In genomic region chr6:81895511-81896185, GRCh38 we compare ENCODE assay signal across 10 cellular contexts.
A peak's percentile ranks its signal among the peaks of the same experiment; 100 is the strongest.
DNase-seq lines count a peak whose midpoint lies in the region; ATAC-seq and TF ChIP-seq lines count a peak whose summit lies in the region.
"Had no signal": no experiment of that assay in that cellular context is flagged by ENCODE, and none has a peak within 500 bp of the region (broad histone marks: within the 10 kb centered on the region; RNA-seq: fewer than 3 reads in every experiment).

No MANE protein-coding gene starts in this region.

- H2AFZ ChIP-seq in ACC112 (ENCODE audit: low read length, unreplicated experiment): peak overlapping the region; percentile 89
- H2AFZ ChIP-seq in IMR-90 (replicated peaks; ENCODE audit: low read length, poor library complexity): no peak overlapping the region

- no peak for TF ChIP-seq CTCF in IMR-90 (conservative IDR thresholded peaks at IDR 0.05; ENCODE audit: low read depth, low read length)
- no peak for TF ChIP-seq CTCF in esophagus squamous epithelium (IDR thresholded peaks at IDR 0.05)

- H3K4me1 ChIP-seq in ACC112 (ENCODE audit: control insufficient read depth, insufficient read depth, low read length, unreplicated experiment) (peaks cover 40% of the 10 kb centered on the region), IMR-90 (ENCODE audit: control insufficient read depth, insufficient read depth, low read length) (peaks cover 21% of the 10 kb centered on the region), esophagus squamous epithelium (peaks cover 0 to 19% (median 4%) of the 10 kb centered on the region in 3 donors)

- POLR2A ChIA-PET in IMR-90 (lab: Charles Lee; ENCODE audit: unreplicated experiment): no interaction called here

- H2AK5ac ChIP-seq in IMR-90 (ENCODE audit: low read depth, low read length): peak overlapping the region; percentile 30; the same call in 1 of the 2 replicates

- H3K79me2 ChIP-seq in ACC112 (ENCODE audit: control insufficient read depth, insufficient read depth, low read length, unreplicated experiment): no peaks in the 10 kb centered on the region

- CTCF ChIA-PET in IMR-90 (lab: Yijun Ruan, JAX): interaction anchor here (1.1 kb wide), 1 partner anchor 142 kb away, joined by 3 read pairs; no protein-coding TSS in a partner anchor

- H3K56ac ChIP-seq in IMR-90 (ENCODE audit: extremely low read depth, insufficient read depth, low read length): no peak overlapping the region

- peak overlapping the region; percentile 18 for H3K4ac ChIP-seq in IMR-90 (ENCODE audit: low read depth, low read length)

- peak overlapping the region; percentile 71 for H3K4me3 ChIP-seq in ACC112 (ENCODE audit: low read depth, low read length)
- no peak overlapping the region for H3K4me3 ChIP-seq in IMR-90 (ENCODE audit: insufficient read depth, low read depth, low read length)
- no peak overlapping the region for H3K4me3 ChIP-seq in esophagus squamous epithelium
- H3K4me3 ChIP-seq: GM12878 had no signal

- H2AK9ac ChIP-seq in IMR-90 (replicated peaks; ENCODE audit: low read depth, low read length, poor library complexity): no peak overlapping the region

- ATAC-seq in IMR-90 (ENCODE audit: low read depth) (peak; percentile 80), HG03457 (IDR thresholded peaks at IDR 0.05; ENCODE audit: unreplicated experiment) (no peak), HG03432 (IDR thresholded peaks at IDR 0.05; ENCODE audit: unreplicated experiment) (no peak)
- ATAC-seq: GM12878 had no signal

- no peak for TF ChIP-seq RAD21 in IMR-90 (IDR thresholded peaks at IDR 0.05; ENCODE audit: low read length)

- peak overlapping the region; percentile 15 for H2BK20ac ChIP-seq in IMR-90 (ENCODE audit: low read depth, low read length)

- TF ChIP-seq POLR2A in IMR-90 (IDR thresholded peaks at IDR 0.05; ENCODE audit: low read depth, low read length): no peak
- no peak for TF ChIP-seq POLR2A in esophagus squamous epithelium (IDR thresholded peaks at IDR 0.05)

- peak overlapping the region; percentile 94 for H2BK5ac ChIP-seq in IMR-90 (ENCODE audit: low read depth, low read length, poor library complexity, severe bottlenecking)

- DNase-seq in IMR-90 (peak; percentile 88), esophagus squamous epithelium (lab: John Stamatoyannopoulos, UW) (no peak), myocyte (ENCODE audit: low read depth) (peak; percentile 75), NCI-H69 (lab: John Stamatoyannopoulos, UW) (no peak), NCI-H524 treated with DMSO at 0.1 percent for 48 hours (lab: John Stamatoyannopoulos, UW) (no peak)
- DNase-seq: NK-92 treated with Interleukin-12 subunit alpha and Interleukin-12 subunit beta, amount 100 ng/mL, for 24 hours had no signal

- H3K9me3 ChIP-seq in IMR-90 (ENCODE audit: control insufficient read depth, insufficient read depth, low read length) (no peaks in the 10 kb centered on the region), esophagus squamous epithelium (no peaks in the 10 kb centered on the region)

- peak overlapping the region; percentile 21; the same call in 1 of the 3 replicates for H2BK15ac ChIP-seq in IMR-90 (ENCODE audit: low read depth, low read length)

- in situ Hi-C loops in IMR-90 (cut with MboI; ENCODE audit: low sequenced_read_pairs): no loop called here

- BruUV-seq in IMR-90 (replicated peaks; lab: Mats Ljungman, UMichigan): no TSS peak

- intact Hi-C loops in IMR-90 (cut with micrococcal nuclease): loop anchor here (2.0 to 10.0 kb wide), 3 partner anchors 101 to 279 kb away; no protein-coding TSS in a partner anchor
- intact Hi-C loops in esophagus squamous epithelium (cut with DNase I): no loop called here

- peak overlapping the region in 1 of 2 experiments; percentile 23; a peak in 3 of 4 replicates for H4K8ac ChIP-seq in IMR-90 (ENCODE audit: low read depth in 2 of 2, low read length in 2 of 2)

- H3K23ac ChIP-seq in IMR-90 (ENCODE audit: low read depth, low read length): no peak overlapping the region

- peak overlapping the region; percentile 12; the same call in 1 of the 2 replicates for H3K18ac ChIP-seq in IMR-90 (ENCODE audit: low read depth, low read length)

- peak overlapping the region; percentile 49 for H3K27ac ChIP-seq in ACC112 (ENCODE audit: low read depth, low read length)
- peak overlapping the region; percentile 67 for H3K27ac ChIP-seq in IMR-90 (ENCODE audit: insufficient read depth, low read length)
- peak overlapping the region in 3 of 4 donors; percentile 38 to 66 (median 62) for H3K27ac ChIP-seq in esophagus squamous epithelium

- H3K79me1 ChIP-seq in IMR-90 (ENCODE audit: low read depth in 1 of 2, low read length in 2 of 2): no peaks in the 10 kb centered on the region

- H3K14ac ChIP-seq in IMR-90 (replicated peaks; ENCODE audit: low read depth, low read length): no peak overlapping the region

- no CpG with 5 or more reads among the region's 5 CpGs for WGBS in IMR-90 (ENCODE audit: extremely low coverage in 2 of 2, insufficient read length in 1 of 2), 2 experiments
- 36 to 54% methylated on average over 5 of the region's 5 CpGs for WGBS in esophagus squamous epithelium, 2 donors

- H2BK120ac ChIP-seq in IMR-90 (ENCODE audit: low read depth, low read length): peak overlapping the region; percentile 13; the same call in 1 of the 2 replicates

- H3K4me2 ChIP-seq in IMR-90 (ENCODE audit: low read depth, low read length): peak overlapping the region; percentile 23

- peaks cover 10% of the 10 kb centered on the region for H3K9me1 ChIP-seq in IMR-90 (ENCODE audit: insufficient read depth, low read length)

- H4K5ac ChIP-seq in IMR-90 (ENCODE audit: low read depth, low read length): peak overlapping the region; percentile 42; the same call in 1 of the 2 replicates

- no peak overlapping the region for H3K9ac ChIP-seq in IMR-90 (ENCODE audit: low read depth, low read length)

- no peaks in the 10 kb centered on the region for H3K27me3 ChIP-seq in ACC112 (ENCODE audit: insufficient read depth, low read length)
- H3K27me3 ChIP-seq in IMR-90 (ENCODE audit: control insufficient read depth, insufficient read depth, low read length): no peaks in the 10 kb centered on the region
- no peaks in the 10 kb centered on the region for H3K27me3 ChIP-seq in esophagus squamous epithelium

- H4K20me1 ChIP-seq in IMR-90 (ENCODE audit: insufficient read depth, low read length): no peaks in the 10 kb centered on the region; the same call in 1 of the 2 replicates

- H4K91ac ChIP-seq in IMR-90 (ENCODE audit: insufficient read depth, low read depth, low read length): peak overlapping the region; percentile 11; the same call in 1 of the 2 replicates

- H3K36me3 ChIP-seq in ACC112 (ENCODE audit: insufficient read depth, low read length) (no peaks in the 10 kb centered on the region), IMR-90 (ENCODE audit: control insufficient read depth, insufficient read depth, low read length) (no peaks in the 10 kb centered on the region), esophagus squamous epithelium (no peaks in the 10 kb centered on the region)

- dilution Hi-C loops in IMR-90 (cut with HindIII; ENCODE audit: low sequenced_read_pairs, unreplicated experiment): no loop called here

TF ChIP-seq in IMR-90, 13 proteins besides CTCF, POLR2A, EP300 and RAD21:
- peak; percentile 45 for TF ChIP-seq BHLHE40 (IDR thresholded peaks at IDR 0.05; ENCODE audit: low read depth, low read length)
- TF ChIP-seq RFX5 (IDR thresholded peaks at IDR 0.05; ENCODE audit: low read depth, low read length): no peak
- TF ChIP-seq NFE2L2 (IDR thresholded peaks at IDR 0.05; ENCODE audit: low read depth, low read length): no peak
- no peak for TF ChIP-seq MXI1 (IDR thresholded peaks at IDR 0.05; ENCODE audit: borderline replicate concordance, low read depth, low read length)
- TF ChIP-seq RCOR1 (IDR thresholded peaks at IDR 0.05; ENCODE audit: insufficient replicate concordance, low read length): no peak
- TF ChIP-seq CHD1 (IDR thresholded peaks at IDR 0.05; ENCODE audit: low read depth, low read length): no peak
- no peak for TF ChIP-seq ELK1 (IDR thresholded peaks at IDR 0.05; ENCODE audit: borderline replicate concordance, low read depth, low read length)
- TF ChIP-seq MAZ (IDR thresholded peaks at IDR 0.05; ENCODE audit: borderline replicate concordance, low read depth, low read length): no peak
- TF ChIP-seq MAFK (IDR thresholded peaks at IDR 0.05; ENCODE audit: low read depth, low read length): no peak
- TF ChIP-seq SMC3 (IDR thresholded peaks at IDR 0.05; ENCODE audit: low read depth, low read length): no peak
- peak; percentile 58; the same call in 1 of the 2 replicates for TF ChIP-seq FOS (IDR thresholded peaks at IDR 0.05; ENCODE audit: low read depth, low read length)
- TF ChIP-seq CEBPB (IDR thresholded peaks at IDR 0.05; ENCODE audit: low read depth, low read length): peak; percentile 21; the same call in 1 of the 2 replicates
- no peak for TF ChIP-seq USF2 (IDR thresholded peaks at IDR 0.05; ENCODE audit: low read depth, low read length)
TF ChIP-seq in IMR-90: peak in this region for 3.

Comparison
In these comparisons a context has a peak if more than half of its experiments do, and no peak if none do; other contexts are left out.
1. DNase-seq: peak in IMR-90 (single experiment) and myocyte (single experiment); none in esophagus squamous epithelium (single experiment), NCI-H69 (single experiment) and NCI-H524 treated with DMSO at 0.1 percent for 48 hours (single experiment).
2. Peak in every context shown above with its lines, with median percentiles within 50 percentile points of each other: H3K27ac ChIP-seq.